1 cellular context compared by ENCODE assay signal in the genomic region with DNA sequence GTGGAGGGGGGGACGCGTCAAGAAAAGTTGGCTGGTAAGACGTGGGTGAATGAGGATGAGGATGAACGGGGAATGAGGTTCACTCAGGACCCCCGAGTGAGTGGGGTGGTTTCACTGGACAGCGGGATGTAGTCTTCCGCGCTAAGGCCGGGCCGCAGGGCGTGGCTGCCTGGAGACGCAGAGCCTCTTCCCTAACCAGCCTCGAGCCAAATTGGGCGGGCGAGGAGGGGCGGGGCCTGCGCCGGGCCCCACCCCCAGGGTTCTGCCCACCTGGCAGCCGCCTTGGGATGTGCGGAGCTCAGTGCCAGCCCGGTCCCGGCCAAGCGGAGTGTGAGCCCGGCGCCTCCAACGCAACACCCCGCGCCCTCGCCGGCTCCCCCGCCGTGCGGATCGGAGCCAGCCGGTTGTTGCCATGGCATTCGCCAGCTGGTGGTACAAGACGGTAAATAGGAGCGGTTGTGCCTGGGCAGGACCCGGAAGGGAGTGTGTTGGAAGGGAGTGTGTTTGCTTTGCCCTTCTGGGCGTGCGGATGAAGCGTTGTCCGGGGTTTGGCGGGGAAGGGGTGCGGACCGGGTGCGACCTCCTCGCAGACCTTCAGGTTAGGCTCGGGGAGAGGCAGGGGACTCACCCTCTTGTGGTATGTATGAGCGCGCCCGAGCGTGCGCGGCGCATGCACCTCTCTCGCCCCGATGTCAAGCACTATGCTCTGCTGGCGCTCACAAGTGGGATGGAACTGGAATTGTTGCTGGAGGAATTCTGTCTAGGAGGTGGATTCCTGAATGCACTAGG.
A peak's percentile ranks its signal among the peaks of the same experiment; 100 is the strongest.
TF ChIP-seq lines count a peak whose summit lies in the region.

No MANE protein-coding gene starts in this region.

TF ChIP-seq in HEK293, 187 proteins besides CTCF, POLR2A, EP300 and RAD21 (continued from another document and continues in another):
- TF ChIP-seq, protein P1, sequence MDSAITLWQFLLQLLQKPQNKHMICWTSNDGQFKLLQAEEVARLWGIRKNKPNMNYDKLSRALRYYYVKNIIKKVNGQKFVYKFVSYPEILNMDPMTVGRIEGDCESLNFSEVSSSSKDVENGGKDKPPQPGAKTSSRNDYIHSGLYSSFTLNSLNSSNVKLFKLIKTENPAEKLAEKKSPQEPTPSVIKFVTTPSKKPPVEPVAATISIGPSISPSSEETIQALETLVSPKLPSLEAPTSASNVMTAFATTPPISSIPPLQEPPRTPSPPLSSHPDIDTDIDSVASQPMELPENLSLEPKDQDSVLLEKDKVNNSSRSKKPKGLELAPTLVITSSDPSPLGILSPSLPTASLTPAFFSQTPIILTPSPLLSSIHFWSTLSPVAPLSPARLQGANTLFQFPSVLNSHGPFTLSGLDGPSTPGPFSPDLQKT (IDR thresholded peaks at IDR 0.05; ENCODE audit: borderline replicate concordance, low read depth, low read length): no peak
- TF ChIP-seq, protein P2, sequence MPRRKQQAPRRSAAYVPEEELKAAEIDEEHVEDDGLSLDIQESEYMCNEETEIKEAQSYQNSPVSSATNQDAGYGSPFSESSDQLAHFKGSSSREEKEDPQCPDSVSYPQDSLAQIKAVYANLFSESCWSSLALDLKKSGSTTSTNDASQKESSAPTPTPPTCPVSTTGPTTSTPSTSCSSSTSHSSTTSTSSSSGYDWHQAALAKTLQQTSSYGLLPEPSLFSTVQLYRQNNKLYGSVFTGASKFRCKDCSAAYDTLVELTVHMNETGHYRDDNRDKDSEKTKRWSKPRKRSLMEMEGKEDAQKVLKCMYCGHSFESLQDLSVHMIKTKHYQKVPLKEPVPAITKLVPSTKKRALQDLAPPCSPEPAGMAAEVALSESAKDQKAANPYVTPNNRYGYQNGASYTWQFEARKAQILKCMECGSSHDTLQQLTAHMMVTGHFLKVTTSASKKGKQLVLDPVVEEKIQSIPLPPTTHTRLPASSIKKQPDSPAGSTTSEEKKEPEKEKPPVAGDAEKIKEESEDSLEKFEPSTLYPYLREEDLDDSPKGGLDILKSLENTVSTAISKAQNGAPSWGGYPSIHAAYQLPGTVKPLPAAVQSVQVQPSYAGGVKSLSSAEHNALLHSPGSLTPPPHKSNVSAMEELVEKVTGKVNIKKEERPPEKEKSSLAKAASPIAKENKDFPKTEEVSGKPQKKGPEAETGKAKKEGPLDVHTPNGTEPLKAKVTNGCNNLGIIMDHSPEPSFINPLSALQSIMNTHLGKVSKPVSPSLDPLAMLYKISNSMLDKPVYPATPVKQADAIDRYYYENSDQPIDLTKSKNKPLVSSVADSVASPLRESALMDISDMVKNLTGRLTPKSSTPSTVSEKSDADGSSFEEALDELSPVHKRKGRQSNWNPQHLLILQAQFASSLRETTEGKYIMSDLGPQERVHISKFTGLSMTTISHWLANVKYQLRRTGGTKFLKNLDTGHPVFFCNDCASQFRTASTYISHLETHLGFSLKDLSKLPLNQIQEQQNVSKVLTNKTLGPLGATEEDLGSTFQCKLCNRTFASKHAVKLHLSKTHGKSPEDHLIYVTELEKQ (tag by site-specific recombination; IDR thresholded peaks at IDR 0.05; ENCODE audit: borderline replicate concordance): 0 out of 2 replicates have a peak, but pooled peaks have one; percentile 14
- TF ChIP-seq ZNF239 (tag by site-specific recombination; IDR thresholded peaks at IDR 0.05): peak; percentile 23; the same call in 1 of the 2 replicates
- peak; percentile 30; the same call in 1 of the 2 replicates for TF ChIP-seq ZBTB48 (tag by site-specific recombination; IDR thresholded peaks at IDR 0.05)
- TF ChIP-seq ZNF555 (tag by site-specific recombination; conservative IDR thresholded peaks at IDR 0.05): no peak
- TF ChIP-seq, protein P3, sequence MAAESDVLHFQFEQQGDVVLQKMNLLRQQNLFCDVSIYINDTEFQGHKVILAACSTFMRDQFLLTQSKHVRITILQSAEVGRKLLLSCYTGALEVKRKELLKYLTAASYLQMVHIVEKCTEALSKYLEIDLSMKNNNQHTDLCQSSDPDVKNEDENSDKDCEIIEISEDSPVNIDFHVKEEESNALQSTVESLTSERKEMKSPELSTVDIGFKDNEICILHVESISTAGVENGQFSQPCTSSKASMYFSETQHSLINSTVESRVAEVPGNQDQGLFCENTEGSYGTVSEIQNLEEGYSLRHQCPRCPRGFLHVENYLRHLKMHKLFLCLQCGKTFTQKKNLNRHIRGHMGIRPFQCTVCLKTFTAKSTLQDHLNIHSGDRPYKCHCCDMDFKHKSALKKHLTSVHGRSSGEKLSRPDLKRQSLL (tag by site-specific recombination; IDR thresholded peaks at IDR 0.05): peak; percentile 17; the same call in 1 of the 2 replicates
- TF ChIP-seq, protein P4, sequence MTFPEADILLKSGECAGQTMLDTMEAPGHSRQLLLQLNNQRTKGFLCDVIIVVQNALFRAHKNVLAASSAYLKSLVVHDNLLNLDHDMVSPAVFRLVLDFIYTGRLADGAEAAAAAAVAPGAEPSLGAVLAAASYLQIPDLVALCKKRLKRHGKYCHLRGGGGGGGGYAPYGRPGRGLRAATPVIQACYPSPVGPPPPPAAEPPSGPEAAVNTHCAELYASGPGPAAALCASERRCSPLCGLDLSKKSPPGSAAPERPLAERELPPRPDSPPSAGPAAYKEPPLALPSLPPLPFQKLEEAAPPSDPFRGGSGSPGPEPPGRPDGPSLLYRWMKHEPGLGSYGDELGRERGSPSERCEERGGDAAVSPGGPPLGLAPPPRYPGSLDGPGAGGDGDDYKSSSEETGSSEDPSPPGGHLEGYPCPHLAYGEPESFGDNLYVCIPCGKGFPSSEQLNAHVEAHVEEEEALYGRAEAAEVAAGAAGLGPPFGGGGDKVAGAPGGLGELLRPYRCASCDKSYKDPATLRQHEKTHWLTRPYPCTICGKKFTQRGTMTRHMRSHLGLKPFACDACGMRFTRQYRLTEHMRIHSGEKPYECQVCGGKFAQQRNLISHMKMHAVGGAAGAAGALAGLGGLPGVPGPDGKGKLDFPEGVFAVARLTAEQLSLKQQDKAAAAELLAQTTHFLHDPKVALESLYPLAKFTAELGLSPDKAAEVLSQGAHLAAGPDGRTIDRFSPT (tag by site-specific recombination; IDR thresholded peaks at IDR 0.05): peak; percentile 95
- TF ChIP-seq, protein P5, sequence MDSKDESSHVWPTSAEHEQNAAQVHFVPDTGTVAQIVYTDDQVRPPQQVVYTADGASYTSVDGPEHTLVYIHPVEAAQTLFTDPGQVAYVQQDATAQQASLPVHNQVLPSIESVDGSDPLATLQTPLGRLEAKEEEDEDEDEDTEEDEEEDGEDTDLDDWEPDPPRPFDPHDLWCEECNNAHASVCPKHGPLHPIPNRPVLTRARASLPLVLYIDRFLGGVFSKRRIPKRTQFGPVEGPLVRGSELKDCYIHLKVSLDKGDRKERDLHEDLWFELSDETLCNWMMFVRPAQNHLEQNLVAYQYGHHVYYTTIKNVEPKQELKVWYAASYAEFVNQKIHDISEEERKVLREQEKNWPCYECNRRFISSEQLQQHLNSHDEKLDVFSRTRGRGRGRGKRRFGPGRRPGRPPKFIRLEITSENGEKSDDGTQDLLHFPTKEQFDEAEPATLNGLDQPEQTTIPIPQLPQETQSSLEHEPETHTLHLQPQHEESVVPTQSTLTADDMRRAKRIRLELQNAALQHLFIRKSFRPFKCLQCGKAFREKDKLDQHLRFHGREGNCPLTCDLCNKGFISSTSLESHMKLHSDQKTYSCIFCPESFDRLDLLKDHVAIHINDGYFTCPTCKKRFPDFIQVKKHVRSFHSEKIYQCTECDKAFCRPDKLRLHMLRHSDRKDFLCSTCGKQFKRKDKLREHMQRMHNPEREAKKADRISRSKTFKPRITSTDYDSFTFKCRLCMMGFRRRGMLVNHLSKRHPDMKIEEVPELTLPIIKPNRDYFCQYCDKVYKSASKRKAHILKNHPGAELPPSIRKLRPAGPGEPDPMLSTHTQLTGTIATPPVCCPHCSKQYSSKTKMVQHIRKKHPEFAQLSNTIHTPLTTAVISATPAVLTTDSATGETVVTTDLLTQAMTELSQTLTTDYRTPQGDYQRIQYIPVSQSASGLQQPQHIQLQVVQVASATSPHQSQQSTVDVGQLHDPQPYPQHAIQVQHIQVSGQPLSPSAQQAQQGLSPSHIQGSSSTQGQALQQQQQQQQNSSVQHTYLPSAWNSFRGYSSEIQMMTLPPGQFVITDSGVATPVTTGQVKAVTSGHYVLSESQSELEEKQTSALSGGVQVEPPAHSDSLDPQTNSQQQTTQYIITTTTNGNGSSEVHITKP (tag by site-specific recombination; IDR thresholded peaks at IDR 0.05): peak; percentile 97
- no peak for TF ChIP-seq ZNF830 (tag by site-specific recombination; IDR thresholded peaks at IDR 0.05; ENCODE audit: low read depth)
- 0 out of 2 replicates have a peak, but pooled peaks have one; percentile 25 for TF ChIP-seq ZNF24 (tag by site-specific recombination; IDR thresholded peaks at IDR 0.05)
- peak; percentile 78; the same call in 1 of the 2 replicates for TF ChIP-seq ZNF391 (tag by site-specific recombination; IDR thresholded peaks at IDR 0.05; ENCODE audit: borderline replicate concordance, low read depth)
- peak; percentile 94 for TF ChIP-seq SP3 (tag by site-specific recombination; IDR thresholded peaks at IDR 0.05)
- no peak for TF ChIP-seq TCF7L2 (IDR thresholded peaks at IDR 0.05; ENCODE audit: borderline replicate concordance, low read depth, low read length)
- TF ChIP-seq, protein P6, sequence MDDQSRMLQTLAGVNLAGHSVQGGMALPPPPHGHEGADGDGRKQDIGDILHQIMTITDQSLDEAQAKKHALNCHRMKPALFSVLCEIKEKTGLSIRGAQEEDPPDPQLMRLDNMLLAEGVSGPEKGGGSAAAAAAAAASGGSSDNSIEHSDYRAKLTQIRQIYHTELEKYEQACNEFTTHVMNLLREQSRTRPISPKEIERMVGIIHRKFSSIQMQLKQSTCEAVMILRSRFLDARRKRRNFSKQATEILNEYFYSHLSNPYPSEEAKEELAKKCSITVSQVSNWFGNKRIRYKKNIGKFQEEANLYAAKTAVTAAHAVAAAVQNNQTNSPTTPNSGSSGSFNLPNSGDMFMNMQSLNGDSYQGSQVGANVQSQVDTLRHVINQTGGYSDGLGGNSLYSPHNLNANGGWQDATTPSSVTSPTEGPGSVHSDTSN (CRISPR knock-in tag; IDR thresholded peaks at IDR 0.05): peak; percentile 18; the same call in 1 of the 2 replicates
- TF ChIP-seq, protein P7, sequence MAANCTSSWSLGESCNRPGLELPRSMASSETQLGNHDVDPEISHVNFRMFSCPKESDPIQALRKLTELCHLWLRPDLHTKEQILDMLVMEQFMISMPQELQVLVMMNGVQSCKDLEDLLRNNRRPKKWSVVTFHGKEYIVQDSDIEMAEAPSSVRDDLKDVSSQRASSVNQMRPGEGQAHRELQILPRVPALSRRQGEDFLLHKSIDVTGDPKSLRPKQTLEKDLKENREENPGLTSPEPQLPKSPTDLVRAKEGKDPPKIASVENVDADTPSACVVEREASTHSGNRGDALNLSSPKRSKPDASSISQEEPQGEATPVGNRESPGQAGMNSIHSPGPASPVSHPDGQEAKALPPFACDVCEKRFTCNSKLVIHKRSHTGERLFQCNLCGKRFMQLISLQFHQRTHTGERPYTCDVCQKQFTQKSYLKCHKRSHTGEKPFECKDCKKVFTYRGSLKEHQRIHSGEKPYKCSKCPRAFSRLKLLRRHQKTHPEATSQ (tag by site-specific recombination; IDR thresholded peaks at IDR 0.05): peak; percentile 55; the same call in 1 of the 2 replicates
- TF ChIP-seq ZNF658 (tag by site-specific recombination; IDR thresholded peaks at IDR 0.05): no peak
- TF ChIP-seq ZNF843 (tag by site-specific recombination; IDR thresholded peaks at IDR 0.05): peak; percentile 28; the same call in 1 of the 2 replicates
- peak; percentile 89 for TF ChIP-seq PRDM1 (tag by site-specific recombination; IDR thresholded peaks at IDR 0.05)
- peak; percentile 72 for TF ChIP-seq ZBTB8A (tag by site-specific recombination; IDR thresholded peaks at IDR 0.05)
- TF ChIP-seq ZNF211 (tag by site-specific recombination; IDR thresholded peaks at IDR 0.05; ENCODE audit: low read depth): no peak
- TF ChIP-seq ZNF600 (tag by site-specific recombination; IDR thresholded peaks at IDR 0.05): peak; percentile 99
- TF ChIP-seq ZNF10 (tag by site-specific recombination; IDR thresholded peaks at IDR 0.05): no peak
- peak; percentile 94 for TF ChIP-seq ZEB2 (tag by site-specific recombination; IDR thresholded peaks at IDR 0.05)
- TF ChIP-seq ZSCAN23 (tag by site-specific recombination; IDR thresholded peaks at IDR 0.05): no peak
- TF ChIP-seq ZNF140 (tag by site-specific recombination; IDR thresholded peaks at IDR 0.05): no peak
- peak; percentile 59 for TF ChIP-seq KLF10 (tag by site-specific recombination; IDR thresholded peaks at IDR 0.05)
- no peak for TF ChIP-seq ZNF423 (tag by site-specific recombination; IDR thresholded peaks at IDR 0.05)
- TF ChIP-seq HOXA7 (CRISPR knock-in tag; IDR thresholded peaks at IDR 0.05; ENCODE audit: borderline replicate concordance): no peak
- peak; percentile 93 for TF ChIP-seq WT1 (tag by site-specific recombination; IDR thresholded peaks at IDR 0.05)
- no peak for TF ChIP-seq ZNF138 (tag by site-specific recombination; IDR thresholded peaks at IDR 0.05; ENCODE audit: borderline replicate concordance)
- peak; percentile 71; the same call in 1 of the 2 replicates for TF ChIP-seq ZXDB (tag by site-specific recombination; IDR thresholded peaks at IDR 0.05)
- TF ChIP-seq, protein P8, sequence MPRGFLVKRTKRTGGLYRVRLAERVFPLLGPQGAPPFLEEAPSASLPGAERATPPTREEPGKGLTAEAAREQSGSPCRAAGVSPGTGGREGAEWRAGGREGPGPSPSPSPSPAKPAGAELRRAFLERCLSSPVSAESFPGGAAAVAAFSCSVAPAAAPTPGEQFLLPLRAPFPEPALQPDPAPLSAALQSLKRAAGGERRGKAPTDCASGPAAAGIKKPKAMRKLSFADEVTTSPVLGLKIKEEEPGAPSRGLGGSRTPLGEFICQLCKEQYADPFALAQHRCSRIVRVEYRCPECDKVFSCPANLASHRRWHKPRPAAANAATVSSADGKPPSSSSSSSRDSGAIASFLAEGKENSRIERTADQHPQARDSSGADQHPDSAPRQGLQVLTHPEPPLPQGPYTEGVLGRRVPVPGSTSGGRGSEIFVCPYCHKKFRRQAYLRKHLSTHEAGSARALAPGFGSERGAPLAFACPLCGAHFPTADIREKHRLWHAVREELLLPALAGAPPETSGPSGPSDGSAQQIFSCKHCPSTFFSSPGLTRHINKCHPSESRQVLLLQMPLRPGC (tag by site-specific recombination; IDR thresholded peaks at IDR 0.05): 0 out of 2 replicates have a peak, but pooled peaks have one; percentile 15
- no peak; the same call in 1 of the 2 replicates for TF ChIP-seq ZFP69B (tag by site-specific recombination; IDR thresholded peaks at IDR 0.05)
- TF ChIP-seq KLF1 (tag by site-specific recombination; IDR thresholded peaks at IDR 0.05): peak; percentile 98
- TF ChIP-seq ZNF785 (tag by site-specific recombination; IDR thresholded peaks at IDR 0.05): no peak
- TF ChIP-seq SP7 (tag by site-specific recombination; IDR thresholded peaks at IDR 0.05): peak; percentile 67; the same call in 1 of the 2 replicates
- TF ChIP-seq, protein P9, sequence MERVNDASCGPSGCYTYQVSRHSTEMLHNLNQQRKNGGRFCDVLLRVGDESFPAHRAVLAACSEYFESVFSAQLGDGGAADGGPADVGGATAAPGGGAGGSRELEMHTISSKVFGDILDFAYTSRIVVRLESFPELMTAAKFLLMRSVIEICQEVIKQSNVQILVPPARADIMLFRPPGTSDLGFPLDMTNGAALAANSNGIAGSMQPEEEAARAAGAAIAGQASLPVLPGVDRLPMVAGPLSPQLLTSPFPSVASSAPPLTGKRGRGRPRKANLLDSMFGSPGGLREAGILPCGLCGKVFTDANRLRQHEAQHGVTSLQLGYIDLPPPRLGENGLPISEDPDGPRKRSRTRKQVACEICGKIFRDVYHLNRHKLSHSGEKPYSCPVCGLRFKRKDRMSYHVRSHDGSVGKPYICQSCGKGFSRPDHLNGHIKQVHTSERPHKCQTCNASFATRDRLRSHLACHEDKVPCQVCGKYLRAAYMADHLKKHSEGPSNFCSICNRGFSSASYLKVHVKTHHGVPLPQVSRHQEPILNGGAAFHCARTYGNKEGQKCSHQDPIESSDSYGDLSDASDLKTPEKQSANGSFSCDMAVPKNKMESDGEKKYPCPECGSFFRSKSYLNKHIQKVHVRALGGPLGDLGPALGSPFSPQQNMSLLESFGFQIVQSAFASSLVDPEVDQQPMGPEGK (tag by site-specific recombination; IDR thresholded peaks at IDR 0.05): peak; percentile 65; the same call in 1 of the 2 replicates
